Comparison of ENCODE assay signal across 12 cellular contexts in genomic region chr6:33577718-33578117, GRCh38. TPM values are rescaled to one million over a fixed set of nuclear protein-coding genes. Genes with fewer than 3 reads are reported as not detected.
A peak's percentile ranks its signal among the peaks of the same experiment; 100 is the strongest.
DNase-seq lines count a peak whose midpoint lies in the region; ATAC-seq and TF ChIP-seq lines count a peak whose summit lies in the region.
"Had no signal": no experiment of that assay in that cellular context is flagged by ENCODE, and none has a peak within 500 bp of the region (broad histone marks: within the 10 kb centered on the region; RNA-seq: fewer than 3 reads in every experiment).

No MANE protein-coding gene starts in this region.

- no peak overlapping the region for H3K4me3 ChIP-seq in right atrium auricular region
- no peak overlapping the region for H3K4me3 ChIP-seq in lung
- peak overlapping the region in 2 of 4 donors; percentile 73 to 90 for H3K4me3 ChIP-seq in transverse colon
- H3K4me3 ChIP-seq: ovary had no signal

- intact Hi-C loops in left ventricle myocardium superior (cut with micrococcal nuclease) = no loop called here
- intact Hi-C loops in transverse colon (cut with DNase I; ENCODE audit: low total_unique reads) = no loop called here

- no peak for TF ChIP-seq POLR2A in transverse colon (IDR thresholded peaks at IDR 0.05)

- peak overlapping the region; percentile 98 for H3K27ac Mint-ChIP-seq in activated T-helper 17 cell treated with anti-CD3 and anti-CD28 coated beads, Interleukin-2, amount 50 U/mL, for 72 hours

- H3K4me1 ChIP-seq in right atrium auricular region (peaks cover 0 to 39% of the 10 kb centered on the region in 2 donors), lung (ENCODE audit: control insufficient read depth in 2 of 2, insufficient read depth in 2 of 2, low read length in 2 of 2) (peaks cover 3 to 13% of the 10 kb centered on the region in 2 donors), transverse colon (peaks cover 5 to 36% (median 33%) of the 10 kb centered on the region in 4 donors)

- H3K4me1 Mint-ChIP-seq in activated T-helper 17 cell treated with anti-CD3 and anti-CD28 coated beads, Interleukin-2, amount 50 U/mL, for 72 hours = peaks cover 9% of the 10 kb centered on the region

- peak overlapping the region; percentile 97 for H3K4me3 Mint-ChIP-seq in activated T-helper 17 cell treated with anti-CD3 and anti-CD28 coated beads, Interleukin-2, amount 50 U/mL, for 72 hours

- no peaks in the 10 kb centered on the region for H3K27me3 Mint-ChIP-seq in activated T-helper 17 cell treated with anti-CD3 and anti-CD28 coated beads, Interleukin-2, amount 50 U/mL, for 72 hours

- peaks cover 68% of the 10 kb centered on the region for H3K36me3 Mint-ChIP-seq in activated T-helper 17 cell treated with anti-CD3 and anti-CD28 coated beads, Interleukin-2, amount 50 U/mL, for 72 hours (ENCODE audit: low read depth)

- H3K9me3 Mint-ChIP-seq in activated T-helper 17 cell treated with anti-CD3 and anti-CD28 coated beads, Interleukin-2, amount 50 U/mL, for 72 hours = no peaks in the 10 kb centered on the region

- ATAC-seq in left ventricle myocardium superior = no peak
- no peak for ATAC-seq in activated T-helper 17 cell treated with anti-CD3 and anti-CD28 coated beads, Interleukin-2, amount 50 U/mL, for 72 hours (replicated peaks)
- no peak for ATAC-seq in lung (ENCODE audit: insufficient read depth, low FRiP score)

- TF ChIP-seq CTCF in right atrium auricular region (IDR thresholded peaks at IDR 0.05) (no peak), lung (IDR thresholded peaks at IDR 0.05; ENCODE audit: control extremely low read depth, extremely low read depth) (no peak), transverse colon (IDR thresholded peaks at IDR 0.05) (no peak)

- in situ Hi-C loops in transverse colon (cut with MboI; ENCODE audit: low pct_ligation_motif_present in 1 of 4, low pct_unique_long_range_greater_than_20kb in 1 of 4, low sequenced_read_pairs in 3 of 4) = no loop called here

- 90 to 94% methylated on average over 6 of the region's 6 CpGs for WGBS in lung, 2 donors
- 42% methylated on average over 4 of the region's 6 CpGs; no CpG with 5 or more reads in 1 of the 2 donors for WGBS in transverse colon (ENCODE audit: low coverage in 1 of 2), 2 donors

- no peak for DNase-seq in right atrium auricular region (ENCODE audit: low spot score)
- no peak for DNase-seq in left ventricle myocardium superior
- DNase-seq in lung (ENCODE audit: low spot score) = no peak
- DNase-seq in transverse colon = peak; percentile 75
- DNase-seq in stimulated activated CD4-positive, alpha-beta T cell treated with anti-CD3 and anti-CD28 coated beads, Interleukin-2, amount 100 ng/mL, for 48 hours = no peak
- DNase-seq in NCI-H446 (lab: John Stamatoyannopoulos, UW) = no peak
- DNase-seq in NCI-H2227 treated with DMSO at 0.1 percent for 48 hours (lab: John Stamatoyannopoulos, UW) = no peak
- DNase-seq: activated effector memory CD4-positive, alpha-beta T cell treated with Interleukin-2 at 50 U/mL for 16 hours; IMR-90; NCI-H69 had no signal

- H3K27me3 ChIP-seq in right atrium auricular region (no peaks in the 10 kb centered on the region), lung (ENCODE audit: control insufficient read depth, insufficient read depth) (no peaks in the 10 kb centered on the region), transverse colon (no peaks in the 10 kb centered on the region)
- H3K27me3 ChIP-seq: ovary had no signal

- H3K27ac ChIP-seq in right atrium auricular region (peak overlapping the region; percentile 53 to 57), lung (ENCODE audit: low read depth in 1 of 2, low read length in 1 of 2) (peak overlapping the region; percentile 12 to 74), transverse colon (peak overlapping the region; percentile 92 to 97 (median 95))

- H3K9me3 ChIP-seq in right atrium auricular region (no peaks in the 10 kb centered on the region), lung (ENCODE audit: control insufficient read depth in 2 of 2, insufficient read depth in 1 of 2, low read length in 1 of 2) (no peaks in the 10 kb centered on the region), transverse colon (no peaks in the 10 kb centered on the region)
- H3K9me3 ChIP-seq: ovary had no signal

- TF ChIP-seq EP300 in transverse colon (IDR thresholded peaks at IDR 0.05; ENCODE audit: low read depth) = no peak

- H3K36me3 ChIP-seq in right atrium auricular region (peaks cover 41% of the 10 kb centered on the region), lung (ENCODE audit: control insufficient read depth in 2 of 2, insufficient read depth in 2 of 2, low read length in 2 of 2) (peaks cover 10 to 33% of the 10 kb centered on the region in 2 donors), transverse colon (peaks cover 0 to 27% (median 14%) of the 10 kb centered on the region in 4 donors)
- H3K36me3 ChIP-seq: ovary had no signal

RNA-seq across cellular contexts. Expression of gene BAK1, which starts 2.4 kb away (rescaled TPM):
- 1 to 10 TPM; 6.5 to 8.6 TPM for total RNA-seq in right atrium auricular region
- 23.1 TPM for total RNA-seq in left ventricle myocardium superior
- total RNA-seq in activated T-helper 17 cell treated with anti-CD3 and anti-CD28 coated beads, Interleukin-2, amount 50 U/mL, for 72 hours = 10 to 100 TPM; 48.8 to 61.9 TPM
- total RNA-seq in lung = 10 to 100 TPM in 1 of 2 donors, 1 to 10 TPM in 1; 7.4 to 23.2 TPM
- polyA plus RNA-seq in lung = 10 to 100 TPM; 14.6 to 25.6 TPM
- 100 to 1,000 TPM in 1 of 4 donors, 10 to 100 TPM in 3; 52.2 to 134 (median 59.5) TPM for total RNA-seq in transverse colon

RNA-seq across cellular contexts. Expression of gene ITPR3, which starts 43.4 kb away (rescaled TPM):
- total RNA-seq in right atrium auricular region (10 to 100 TPM in 1 of 2 donors, 1 to 10 TPM in 1; 6.2 to 17.7 TPM), left ventricle myocardium superior (6.1 TPM), lung (10 to 100 TPM; 39.7 to 89.5 TPM), transverse colon (100 to 1,000 TPM; 105 to 262 (median 124) TPM)
- 10 to 100 TPM; 57.0 to 59.7 TPM for total RNA-seq in activated T-helper 17 cell treated with anti-CD3 and anti-CD28 coated beads, Interleukin-2, amount 50 U/mL, for 72 hours
- 10 to 100 TPM; 36.7 to 49.1 TPM for polyA plus RNA-seq in lung

Comparison
In these comparisons a context has a peak if more than half of its experiments do, and no peak if none do; other contexts are left out.
1. H3K27ac ChIP-seq: peak in every context shown above with its lines; median percentile 95 in transverse colon; 55 in right atrium auricular region; 43 in lung.